ENCODE assay signal across 1 cellular context in genomic region chr16:56931253-56931768, GRCh38.
A peak's percentile ranks its signal among the peaks of the same experiment; 100 is the strongest.
TF ChIP-seq lines count a peak whose summit lies in the region.

No MANE protein-coding gene starts in this region.

TF ChIP-seq in K562, 482 proteins besides CTCF, POLR2A, EP300 and RAD21 (continued from another document and continues in another):
- TF ChIP-seq AFF1 (IDR thresholded peaks at IDR 0.05; ENCODE audit: low read depth in 1 of 2, partially characterized antibody in 2 of 2) (no peak), BCOR (IDR thresholded peaks at IDR 0.05) (no peak), NR4A1 (CRISPR knock-in tag; IDR thresholded peaks at IDR 0.05) (no peak), NR4A1 (tag; IDR thresholded peaks at IDR 0.05) (peak; percentile 92), FOXJ2 (tag; IDR thresholded peaks at IDR 0.05) (no peak), SRF (CRISPR knock-in tag; IDR thresholded peaks at IDR 0.05) (no peak), NUFIP1 (IDR thresholded peaks at IDR 0.05; ENCODE audit: partially characterized antibody) (no peak), KLF1 (tag; IDR thresholded peaks at IDR 0.05) (no peak), NCOR1 (IDR thresholded peaks at IDR 0.05) (no peak), NFIC (IDR thresholded peaks at IDR 0.05) (no peak), ARID2 (IDR thresholded peaks at IDR 0.05) (no peak), E2F1 (CRISPR knock-in tag; IDR thresholded peaks at IDR 0.05) (no peak), ZNF766 (CRISPR knock-in tag; conservative IDR thresholded peaks at IDR 0.05) (no peak), TCF15 (CRISPR knock-in tag; IDR thresholded peaks at IDR 0.05) (no peak), FOXJ3 (CRISPR knock-in tag; IDR thresholded peaks at IDR 0.05) (no peak), ZNF12 (CRISPR knock-in tag; IDR thresholded peaks at IDR 0.05) (no peak), ZC3H4 (CRISPR knock-in tag; IDR thresholded peaks at IDR 0.05; ENCODE audit: borderline replicate concordance) (peak; percentile 88; the same call in 1 of the 2 replicates), ZNF695 (CRISPR knock-in tag; IDR thresholded peaks at IDR 0.05) (no peak), ZBTB9 (CRISPR knock-in tag; IDR thresholded peaks at IDR 0.05) (peak; percentile 41; the same call in 1 of the 2 replicates), MYNN (IDR thresholded peaks at IDR 0.05) (no peak), MYNN (CRISPR knock-in tag; IDR thresholded peaks at IDR 0.05) (no peak), CEBPG (CRISPR knock-in tag; IDR thresholded peaks at IDR 0.05) (no peak), CEBPG (tag; conservative IDR thresholded peaks at IDR 0.05 in 1 of 2, IDR thresholded peaks at IDR 0.05 in 1 of 2) (no peak), CHD2 (IDR thresholded peaks at IDR 0.05; ENCODE audit: low read depth, low read length) (no peak), ZFPM2 (CRISPR knock-in tag; IDR thresholded peaks at IDR 0.05) (no peak), RBM15 (IDR thresholded peaks at IDR 0.05; ENCODE audit: insufficient read depth, low read length) (no peak), ZNF197 (CRISPR knock-in tag; IDR thresholded peaks at IDR 0.05; ENCODE audit: low read depth) (no peak), FOXA1 (IDR thresholded peaks at IDR 0.05; ENCODE audit: borderline replicate concordance) (no peak), ZNF324 (CRISPR knock-in tag; IDR thresholded peaks at IDR 0.05) (no peak), MAFK (IDR thresholded peaks at IDR 0.05; ENCODE audit: low read length) (no peak), TAF7 (tag; IDR thresholded peaks at IDR 0.05) (no peak), SIX5 (IDR thresholded peaks at IDR 0.05; ENCODE audit: borderline replicate concordance in 1 of 2, insufficient read depth in 1 of 2, low read depth in 1 of 2, low read length in 2 of 2) (no peak), RBFOX2 (IDR thresholded peaks at IDR 0.05; ENCODE audit: low read depth, low read length) (no peak), JUND (IDR thresholded peaks at IDR 0.05; ENCODE audit: borderline replicate concordance, low read depth, low read length) (no peak), JUND (tag; IDR thresholded peaks at IDR 0.05; ENCODE audit: borderline replicate concordance, low read depth, low read length) (no peak), ZNF263 (CRISPR knock-in tag; IDR thresholded peaks at IDR 0.05; ENCODE audit: borderline replicate concordance) (no peak), ESRRB (CRISPR knock-in tag; IDR thresholded peaks at IDR 0.05; ENCODE audit: borderline replicate concordance) (0 out of 2 replicates have a peak, but pooled peaks have one; percentile 63), HNRNPK (IDR thresholded peaks at IDR 0.05; ENCODE audit: low read depth, low read length, poor library complexity, severe bottlenecking) (no peak), TAF1 (IDR thresholded peaks at IDR 0.05; ENCODE audit: control insufficient read depth, extremely low read depth, insufficient read depth, low read length, severe bottlenecking) (no peak), PTBP1 (IDR thresholded peaks at IDR 0.05; ENCODE audit: low read depth, low read length) (no peak), PHF8 (IDR thresholded peaks at IDR 0.05; ENCODE audit: borderline replicate concordance, low read length) (no peak), MITF (IDR thresholded peaks at IDR 0.05) (no peak), E2F4 (CRISPR knock-in tag; IDR thresholded peaks at IDR 0.05; ENCODE audit: low read depth) (no peak), REST (CRISPR knock-in tag; IDR thresholded peaks at IDR 0.05; ENCODE audit: low read depth) (no peak), ZNF184 (CRISPR knock-in tag; IDR thresholded peaks at IDR 0.05) (no peak), ARID1B (IDR thresholded peaks at IDR 0.05) (no peak; the same call in 1 of the 2 replicates), THAP7 (CRISPR knock-in tag; IDR thresholded peaks at IDR 0.05) (no peak), FOXM1 (IDR thresholded peaks at IDR 0.05; ENCODE audit: low read depth) (no peak), FOXM1 (CRISPR knock-in tag; IDR thresholded peaks at IDR 0.05; ENCODE audit: low read depth) (no peak), CREB3 (tag; conservative IDR thresholded peaks at IDR 0.05; ENCODE audit: low read depth) (peak; percentile 86; the same call in 1 of the 2 replicates), HDGF (IDR thresholded peaks at IDR 0.05) (0 out of 2 replicates have a peak, but pooled peaks have one; percentile 51), MTA2 (IDR thresholded peaks at IDR 0.05; ENCODE audit: low read depth) (no peak), BRF2 (IDR thresholded peaks at IDR 0.05; ENCODE audit: borderline replicate concordance, insufficient read depth, insufficient read length) (no peak), CTBP1 (IDR thresholded peaks at IDR 0.05; ENCODE audit: borderline replicate concordance) (no peak), NR0B1 (IDR thresholded peaks at IDR 0.05; ENCODE audit: partially characterized antibody) (no peak)
